In the genomic region with DNA sequence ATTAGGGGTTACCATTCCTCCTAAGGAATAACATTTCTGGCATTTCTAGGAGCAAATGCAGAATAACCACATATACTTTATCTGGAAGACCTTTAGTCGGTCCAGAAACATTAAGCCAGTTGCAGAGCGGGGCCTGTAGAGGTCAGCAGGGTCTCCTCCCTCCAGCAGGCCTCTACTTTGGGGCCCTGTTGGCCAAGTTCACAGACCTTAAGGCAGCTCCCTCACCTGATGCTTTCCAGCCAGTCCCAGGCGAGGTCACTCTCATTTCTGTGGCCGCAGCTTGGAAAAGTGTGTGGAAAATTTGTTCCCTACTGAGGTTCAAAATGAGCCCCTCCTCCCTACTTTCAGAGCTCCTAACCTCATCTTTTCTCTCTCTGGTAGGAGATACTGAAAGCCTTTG, we compare ENCODE assay signal across 25 cellular contexts.
A peak's percentile ranks its signal among the peaks of the same experiment; 100 is the strongest.
DNase-seq lines count a peak whose midpoint lies in the region; ATAC-seq, FAIRE-seq and TF ChIP-seq lines count a peak whose summit lies in the region.
"Had no signal": no experiment of that assay in that cellular context is flagged by ENCODE, and none has a peak within 500 bp of the region (broad histone marks: within the 10 kb centered on the region; RNA-seq: fewer than 3 reads in every experiment).

No MANE protein-coding gene starts in this region.

- no peak for TF ChIP-seq POLR2A in ovary (IDR thresholded peaks at IDR 0.05)
- no peak for TF ChIP-seq POLR2A in GM18505 (IDR thresholded peaks at IDR 0.05; ENCODE audit: borderline replicate concordance, extremely low read depth, insufficient read depth, insufficient read length)

- no peak for FAIRE-seq in urothelium cell line (lab: Jason Lieb, UNC)
- FAIRE-seq: colon, small intestine had no signal

- H3K9me2 ChIP-seq in OCI-LY7 (ENCODE audit: insufficient read depth, low read length): no peaks in the 10 kb centered on the region

- POLR2A ChIA-PET in OCI-LY7 (lab: Charles Lee): no interaction called here

- TF ChIP-seq EP300 in ovary (IDR thresholded peaks at IDR 0.05): no peak

- peaks cover 19% of the 10 kb centered on the region; the same call in 1 of the 2 replicates for H3K79me2 ChIP-seq in OCI-LY7 (ENCODE audit: insufficient read depth, low read depth, low read length)

- no peak for DNase-seq in OCI-LY7 (ENCODE audit: low spot score)
- no peak for DNase-seq in left cardiac atrium
- peak in 1 of 5 donors; percentile 31 for DNase-seq in ovary
- DNase-seq in OCI-M2 (lab: John Stamatoyannopoulos, UW; ENCODE audit: unreplicated experiment): no peak
- no peak for DNase-seq in urothelium cell line (ENCODE audit: low spot score)
- DNase-seq: activated CD4-positive, alpha-beta T cell treated with anti-CD3 and anti-CD28 coated beads, Interleukin-2, amount 50 U/mL, for 4 hours; activated naive CD4-positive, alpha-beta T cell treated with Interleukin-2 at 50 U/mL for 16 hours; brain microvascular endothelial cell; DMS79; effector memory CD4-positive, alpha-beta T cell; HFFc6; kidney glomerular epithelial cell; mammary epithelial cell; NCI-H1092; NCI-H187; NCI-H2171 treated with DMSO at 0.1 percent for 48 hours; small intestine; SW 1271; T1000; transverse colon had no signal

- no TSS peak for BruUV-seq in OCI-LY7 (replicated peaks; lab: Mats Ljungman, UMichigan)

- CTCF ChIA-PET in OCI-LY7 (lab: Charles Lee; ENCODE audit: unreplicated experiment): no interaction called here

- H3K27me3 ChIP-seq in BLaER1 treated with 17β-estradiol and CSF1 and Interleukin-3, amounts not matched to agents 10 nM and 100 nM: 0 out of 22 replicates have a peak, but pooled peaks cover 0 to 1% (median 0%) of the 10 kb centered on the region in 11 experiments
- no peaks in the 10 kb centered on the region for H3K27me3 ChIP-seq in ovary
- H3K27me3 ChIP-seq: brain microvascular endothelial cell, transverse colon had no signal

- peaks cover 13 to 78% (median 37%) of the 10 kb centered on the region in 11 experiments; a peak in 21 of 22 replicates for H3K36me3 ChIP-seq in BLaER1 treated with 17β-estradiol and CSF1 and Interleukin-3, amounts not matched to agents 10 nM and 100 nM
- H3K36me3 ChIP-seq in OCI-LY7 (ENCODE audit: insufficient read depth, low read length) (peaks cover 99% of the 10 kb centered on the region), ovary (no peaks in the 10 kb centered on the region)
- H3K36me3 ChIP-seq: brain microvascular endothelial cell had no signal

- 31 to 54% (median 47%) methylated on average over 4 of the region's 4 CpGs for WGBS in ovary, 3 donors

- H3K4me2 ChIP-seq in BLaER1 treated with 17β-estradiol and CSF1 and Interleukin-3, amounts not matched to agents 10 nM and 100 nM: peak overlapping the region in 10 of 11 experiments; percentile 22 to 89 (median 74); a peak in 20 of 22 replicates
- no peak overlapping the region for H3K4me2 ChIP-seq in OCI-LY7 (ENCODE audit: low read length)

- H3K4me3 ChIP-seq in BLaER1 treated with 17β-estradiol and CSF1 and Interleukin-3, amounts not matched to agents 10 nM and 100 nM: no peak overlapping the region
- H3K4me3 ChIP-seq in OCI-LY7 (ENCODE audit: low read depth, low read length, poor library complexity, severe bottlenecking): no peak overlapping the region
- no peak overlapping the region for H3K4me3 ChIP-seq in ovary
- H3K4me3 ChIP-seq: transverse colon had no signal

- H3K9ac ChIP-seq in BLaER1 treated with 17β-estradiol and CSF1 and Interleukin-3, amounts not matched to agents 10 nM and 100 nM: peak overlapping the region in 2 of 11 experiments; percentile 41 to 54; a peak in 2 of 22 replicates

- intact Hi-C loops in OCI-LY7 (cut with micrococcal nuclease; ENCODE audit: unreplicated experiment): no loop called here
- intact Hi-C loops in left cardiac atrium (cut with DNase I): no loop called here
- intact Hi-C loops in ovary (cut with DNase I): loop anchor here in 1 of 4 donors (10.0 kb wide), 1 partner anchor 75 kb away; the partner anchor contains the start of gene ESR2

- H3K27ac ChIP-seq in BLaER1 treated with 17β-estradiol and CSF1 and Interleukin-3, amounts not matched to agents 10 nM and 100 nM: peak overlapping the region in 4 of 11 experiments; percentile 30 to 66 (median 51); a peak in 4 of 22 replicates
- H3K27ac ChIP-seq in OCI-LY7 (ENCODE audit: low read depth, low read length, poor library complexity, severe bottlenecking): no peak overlapping the region
- H3K27ac ChIP-seq in ovary: peak overlapping the region; percentile 17 to 67
- H3K27ac ChIP-seq: brain microvascular endothelial cell, transverse colon had no signal

- ATAC-seq in left cardiac atrium: peak; percentile 3 to 15
- no peak for ATAC-seq in GM18505 (IDR thresholded peaks at IDR 0.05; ENCODE audit: unreplicated experiment)
- no peak for ATAC-seq in HG03159 (IDR thresholded peaks at IDR 0.05; ENCODE audit: unreplicated experiment)
- ATAC-seq: Panc1 had no signal

- H4K20me1 ChIP-seq in BLaER1 treated with 17β-estradiol and CSF1 and Interleukin-3, amounts not matched to agents 10 nM and 100 nM: 0 out of 22 replicates have a peak, but pooled peaks cover 0 to 9% (median 0%) of the 10 kb centered on the region in 11 experiments
- H4K20me1 ChIP-seq in OCI-LY7 (ENCODE audit: insufficient read depth, low read length): no peaks in the 10 kb centered on the region; the same call in 1 of the 2 replicates

- TF ChIP-seq CTCF in OCI-LY7 (conservative IDR thresholded peaks at IDR 0.05; ENCODE audit: low read length) (0 out of 2 replicates have a peak, but pooled peaks have one; percentile 15), ovary (IDR thresholded peaks at IDR 0.05) (no peak)

- no peaks in the 10 kb centered on the region for H3K9me3 ChIP-seq in BLaER1 treated with 17β-estradiol and CSF1 and Interleukin-3, amounts not matched to agents 10 nM and 100 nM (replicated peaks in 1 of 11)
- H3K9me3 ChIP-seq in OCI-LY7 (ENCODE audit: low read length) (no peaks in the 10 kb centered on the region), ovary (no peaks in the 10 kb centered on the region)
- H3K9me3 ChIP-seq: transverse colon had no signal

- no peak overlapping the region for H2AFZ ChIP-seq in OCI-LY7 (ENCODE audit: low read length)

- peaks cover 16 to 73% (median 66%) of the 10 kb centered on the region in 10 experiments for H3K4me1 ChIP-seq in BLaER1 treated with 17β-estradiol and CSF1 and Interleukin-3, amounts not matched to agents 10 nM and 100 nM
- peaks cover 23% of the 10 kb centered on the region for H3K4me1 ChIP-seq in OCI-LY7 (ENCODE audit: insufficient read depth, low read length, poor library complexity, severe bottlenecking)
- peaks cover 10% of the 10 kb centered on the region for H3K4me1 ChIP-seq in ovary (ENCODE audit: insufficient read depth)
- H3K4me1 ChIP-seq: transverse colon had no signal

Comparison
In these comparisons a context has a peak if more than half of its experiments do, and no peak if none do; other contexts are left out.
1. ATAC-seq: peak in left cardiac atrium (2 of 2); none in GM18505 (single experiment) and HG03159 (single experiment).